1 cellular context compared by ENCODE assay signal in the genomic region with DNA sequence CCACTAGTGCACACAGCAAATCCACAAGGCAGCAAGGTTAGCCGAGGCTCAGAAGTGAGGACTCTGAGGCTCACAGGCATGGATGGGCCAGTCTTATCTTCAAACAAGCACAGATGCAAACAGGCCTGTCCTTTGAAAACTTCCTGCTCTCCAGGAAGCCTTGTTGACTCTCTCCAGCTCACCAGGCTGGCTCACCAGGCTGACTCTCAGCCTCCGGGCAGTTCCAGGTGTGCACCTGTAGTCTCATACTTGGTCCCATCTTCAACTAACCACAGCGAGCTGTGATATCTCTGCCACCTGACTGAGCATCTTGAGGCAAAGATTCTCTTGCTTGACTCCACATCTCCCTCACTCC.
TF ChIP-seq lines count a peak whose summit lies in the region.

No MANE protein-coding gene starts in this region.

TF ChIP-seq in HepG2, 621 proteins besides CTCF, POLR2A, EP300 and RAD21 (continued from another document and continues in another):
- TF ChIP-seq, protein P1, sequence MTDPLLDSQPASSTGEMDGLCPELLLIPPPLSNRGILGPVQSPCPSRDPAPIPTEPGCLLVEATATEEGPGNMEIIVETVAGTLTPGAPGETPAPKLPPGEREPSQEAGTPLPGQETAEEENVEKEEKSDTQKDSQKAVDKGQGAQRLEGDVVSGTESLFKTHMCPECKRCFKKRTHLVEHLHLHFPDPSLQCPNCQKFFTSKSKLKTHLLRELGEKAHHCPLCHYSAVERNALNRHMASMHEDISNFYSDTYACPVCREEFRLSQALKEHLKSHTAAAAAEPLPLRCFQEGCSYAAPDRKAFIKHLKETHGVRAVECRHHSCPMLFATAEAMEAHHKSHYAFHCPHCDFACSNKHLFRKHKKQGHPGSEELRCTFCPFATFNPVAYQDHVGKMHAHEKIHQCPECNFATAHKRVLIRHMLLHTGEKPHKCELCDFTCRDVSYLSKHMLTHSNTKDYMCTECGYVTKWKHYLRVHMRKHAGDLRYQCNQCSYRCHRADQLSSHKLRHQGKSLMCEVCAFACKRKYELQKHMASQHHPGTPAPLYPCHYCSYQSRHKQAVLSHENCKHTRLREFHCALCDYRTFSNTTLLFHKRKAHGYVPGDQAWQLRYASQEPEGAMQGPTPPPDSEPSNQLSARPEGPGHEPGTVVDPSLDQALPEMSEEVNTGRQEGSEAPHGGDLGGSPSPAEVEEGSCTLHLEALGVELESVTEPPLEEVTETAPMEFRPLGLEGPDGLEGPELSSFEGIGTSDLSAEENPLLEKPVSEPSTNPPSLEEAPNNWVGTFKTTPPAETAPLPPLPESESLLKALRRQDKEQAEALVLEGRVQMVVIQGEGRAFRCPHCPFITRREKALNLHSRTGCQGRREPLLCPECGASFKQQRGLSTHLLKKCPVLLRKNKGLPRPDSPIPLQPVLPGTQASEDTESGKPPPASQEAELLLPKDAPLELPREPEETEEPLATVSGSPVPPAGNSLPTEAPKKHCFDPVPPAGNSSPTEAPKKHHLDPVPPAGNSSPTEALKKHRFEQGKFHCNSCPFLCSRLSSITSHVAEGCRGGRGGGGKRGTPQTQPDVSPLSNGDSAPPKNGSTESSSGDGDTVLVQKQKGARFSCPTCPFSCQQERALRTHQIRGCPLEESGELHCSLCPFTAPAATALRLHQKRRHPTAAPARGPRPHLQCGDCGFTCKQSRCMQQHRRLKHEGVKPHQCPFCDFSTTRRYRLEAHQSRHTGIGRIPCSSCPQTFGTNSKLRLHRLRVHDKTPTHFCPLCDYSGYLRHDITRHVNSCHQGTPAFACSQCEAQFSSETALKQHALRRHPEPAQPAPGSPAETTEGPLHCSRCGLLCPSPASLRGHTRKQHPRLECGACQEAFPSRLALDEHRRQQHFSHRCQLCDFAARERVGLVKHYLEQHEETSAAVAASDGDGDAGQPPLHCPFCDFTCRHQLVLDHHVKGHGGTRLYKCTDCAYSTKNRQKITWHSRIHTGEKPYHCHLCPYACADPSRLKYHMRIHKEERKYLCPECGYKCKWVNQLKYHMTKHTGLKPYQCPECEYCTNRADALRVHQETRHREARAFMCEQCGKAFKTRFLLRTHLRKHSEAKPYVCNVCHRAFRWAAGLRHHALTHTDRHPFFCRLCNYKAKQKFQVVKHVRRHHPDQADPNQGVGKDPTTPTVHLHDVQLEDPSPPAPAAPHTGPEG (CRISPR knock-in tag; IDR thresholded peaks at IDR 0.05) = no peak
- TF ChIP-seq PRMT3 (CRISPR knock-in tag; IDR thresholded peaks at IDR 0.05; ENCODE audit: borderline replicate concordance, low read depth) (no peak), ZGPAT (CRISPR knock-in tag; IDR thresholded peaks at IDR 0.05) (no peak), PHF21A (CRISPR knock-in tag; IDR thresholded peaks at IDR 0.05) (no peak), SOX6 (IDR thresholded peaks at IDR 0.05) (no peak), SOX6 (CRISPR knock-in tag; IDR thresholded peaks at IDR 0.05) (peak; percentile 25; the same call in 1 of the 2 replicates), FLYWCH1 (CRISPR knock-in tag; IDR thresholded peaks at IDR 0.05) (no peak), BRD4 (CRISPR knock-in tag; IDR thresholded peaks at IDR 0.05) (no peak), MXD1 (CRISPR knock-in tag; IDR thresholded peaks at IDR 0.05) (no peak), ETV5 (CRISPR knock-in tag; IDR thresholded peaks at IDR 0.05; ENCODE audit: borderline replicate concordance) (peak; percentile 48; the same call in 1 of the 2 replicates), YY1 (IDR thresholded peaks at IDR 0.05; ENCODE audit: insufficient read depth, insufficient replicate concordance, low read depth, low read length) (no peak), ZNF879 (CRISPR knock-in tag; IDR thresholded peaks at IDR 0.05) (no peak), DNMT1 (CRISPR knock-in tag; IDR thresholded peaks at IDR 0.05) (no peak), RBAK (CRISPR knock-in tag; IDR thresholded peaks at IDR 0.05) (no peak), HOXA3 (CRISPR knock-in tag; IDR thresholded peaks at IDR 0.05) (peak; percentile 16; the same call in 1 of the 2 replicates), ZNF484 (CRISPR knock-in tag; IDR thresholded peaks at IDR 0.05; ENCODE audit: borderline replicate concordance, low read depth) (no peak), ZNF878 (CRISPR knock-in tag; IDR thresholded peaks at IDR 0.05) (no peak), ARID3A (IDR thresholded peaks at IDR 0.05; ENCODE audit: low read depth, low read length) (no peak), RARA (CRISPR knock-in tag; IDR thresholded peaks at IDR 0.05) (peak; percentile 76), TCF7 (IDR thresholded peaks at IDR 0.05; ENCODE audit: low read depth) (peak; percentile 42; the same call in 1 of the 2 replicates), ELF3 (CRISPR knock-in tag; IDR thresholded peaks at IDR 0.05) (peak; percentile 80), ZNF543 (CRISPR knock-in tag; IDR thresholded peaks at IDR 0.05) (no peak), FOXA1 (IDR thresholded peaks at IDR 0.05) (no peak), FOXA1 (CRISPR knock-in tag; IDR thresholded peaks at IDR 0.05) (peak; percentile 83), FUBP1 (CRISPR knock-in tag; IDR thresholded peaks at IDR 0.05; ENCODE audit: borderline replicate concordance) (no peak)
- TF ChIP-seq, protein P2, sequence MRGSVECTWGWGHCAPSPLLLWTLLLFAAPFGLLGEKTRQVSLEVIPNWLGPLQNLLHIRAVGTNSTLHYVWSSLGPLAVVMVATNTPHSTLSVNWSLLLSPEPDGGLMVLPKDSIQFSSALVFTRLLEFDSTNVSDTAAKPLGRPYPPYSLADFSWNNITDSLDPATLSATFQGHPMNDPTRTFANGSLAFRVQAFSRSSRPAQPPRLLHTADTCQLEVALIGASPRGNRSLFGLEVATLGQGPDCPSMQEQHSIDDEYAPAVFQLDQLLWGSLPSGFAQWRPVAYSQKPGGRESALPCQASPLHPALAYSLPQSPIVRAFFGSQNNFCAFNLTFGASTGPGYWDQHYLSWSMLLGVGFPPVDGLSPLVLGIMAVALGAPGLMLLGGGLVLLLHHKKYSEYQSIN (CRISPR knock-in tag; IDR thresholded peaks at IDR 0.05; ENCODE audit: borderline replicate concordance) = no peak
- TF ChIP-seq, protein P3, sequence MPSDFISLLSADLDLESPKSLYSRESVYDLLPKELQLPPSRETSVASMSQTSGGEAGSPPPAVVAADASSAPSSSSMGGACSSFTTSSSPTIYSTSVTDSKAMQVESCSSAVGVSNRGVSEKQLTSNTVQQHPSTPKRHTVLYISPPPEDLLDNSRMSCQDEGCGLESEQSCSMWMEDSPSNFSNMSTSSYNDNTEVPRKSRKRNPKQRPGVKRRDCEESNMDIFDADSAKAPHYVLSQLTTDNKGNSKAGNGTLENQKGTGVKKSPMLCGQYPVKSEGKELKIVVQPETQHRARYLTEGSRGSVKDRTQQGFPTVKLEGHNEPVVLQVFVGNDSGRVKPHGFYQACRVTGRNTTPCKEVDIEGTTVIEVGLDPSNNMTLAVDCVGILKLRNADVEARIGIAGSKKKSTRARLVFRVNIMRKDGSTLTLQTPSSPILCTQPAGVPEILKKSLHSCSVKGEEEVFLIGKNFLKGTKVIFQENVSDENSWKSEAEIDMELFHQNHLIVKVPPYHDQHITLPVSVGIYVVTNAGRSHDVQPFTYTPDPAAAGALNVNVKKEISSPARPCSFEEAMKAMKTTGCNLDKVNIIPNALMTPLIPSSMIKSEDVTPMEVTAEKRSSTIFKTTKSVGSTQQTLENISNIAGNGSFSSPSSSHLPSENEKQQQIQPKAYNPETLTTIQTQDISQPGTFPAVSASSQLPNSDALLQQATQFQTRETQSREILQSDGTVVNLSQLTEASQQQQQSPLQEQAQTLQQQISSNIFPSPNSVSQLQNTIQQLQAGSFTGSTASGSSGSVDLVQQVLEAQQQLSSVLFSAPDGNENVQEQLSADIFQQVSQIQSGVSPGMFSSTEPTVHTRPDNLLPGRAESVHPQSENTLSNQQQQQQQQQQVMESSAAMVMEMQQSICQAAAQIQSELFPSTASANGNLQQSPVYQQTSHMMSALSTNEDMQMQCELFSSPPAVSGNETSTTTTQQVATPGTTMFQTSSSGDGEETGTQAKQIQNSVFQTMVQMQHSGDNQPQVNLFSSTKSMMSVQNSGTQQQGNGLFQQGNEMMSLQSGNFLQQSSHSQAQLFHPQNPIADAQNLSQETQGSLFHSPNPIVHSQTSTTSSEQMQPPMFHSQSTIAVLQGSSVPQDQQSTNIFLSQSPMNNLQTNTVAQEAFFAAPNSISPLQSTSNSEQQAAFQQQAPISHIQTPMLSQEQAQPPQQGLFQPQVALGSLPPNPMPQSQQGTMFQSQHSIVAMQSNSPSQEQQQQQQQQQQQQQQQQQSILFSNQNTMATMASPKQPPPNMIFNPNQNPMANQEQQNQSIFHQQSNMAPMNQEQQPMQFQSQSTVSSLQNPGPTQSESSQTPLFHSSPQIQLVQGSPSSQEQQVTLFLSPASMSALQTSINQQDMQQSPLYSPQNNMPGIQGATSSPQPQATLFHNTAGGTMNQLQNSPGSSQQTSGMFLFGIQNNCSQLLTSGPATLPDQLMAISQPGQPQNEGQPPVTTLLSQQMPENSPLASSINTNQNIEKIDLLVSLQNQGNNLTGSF (CRISPR knock-in tag; IDR thresholded peaks at IDR 0.05) = no peak
- TF ChIP-seq, protein P4, sequence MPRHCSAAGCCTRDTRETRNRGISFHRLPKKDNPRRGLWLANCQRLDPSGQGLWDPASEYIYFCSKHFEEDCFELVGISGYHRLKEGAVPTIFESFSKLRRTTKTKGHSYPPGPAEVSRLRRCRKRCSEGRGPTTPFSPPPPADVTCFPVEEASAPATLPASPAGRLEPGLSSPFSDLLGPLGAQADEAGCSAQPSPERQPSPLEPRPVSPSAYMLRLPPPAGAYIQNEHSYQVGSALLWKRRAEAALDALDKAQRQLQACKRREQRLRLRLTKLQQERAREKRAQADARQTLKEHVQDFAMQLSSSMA (CRISPR knock-in tag; IDR thresholded peaks at IDR 0.05) = no peak
- TF ChIP-seq, protein P5, sequence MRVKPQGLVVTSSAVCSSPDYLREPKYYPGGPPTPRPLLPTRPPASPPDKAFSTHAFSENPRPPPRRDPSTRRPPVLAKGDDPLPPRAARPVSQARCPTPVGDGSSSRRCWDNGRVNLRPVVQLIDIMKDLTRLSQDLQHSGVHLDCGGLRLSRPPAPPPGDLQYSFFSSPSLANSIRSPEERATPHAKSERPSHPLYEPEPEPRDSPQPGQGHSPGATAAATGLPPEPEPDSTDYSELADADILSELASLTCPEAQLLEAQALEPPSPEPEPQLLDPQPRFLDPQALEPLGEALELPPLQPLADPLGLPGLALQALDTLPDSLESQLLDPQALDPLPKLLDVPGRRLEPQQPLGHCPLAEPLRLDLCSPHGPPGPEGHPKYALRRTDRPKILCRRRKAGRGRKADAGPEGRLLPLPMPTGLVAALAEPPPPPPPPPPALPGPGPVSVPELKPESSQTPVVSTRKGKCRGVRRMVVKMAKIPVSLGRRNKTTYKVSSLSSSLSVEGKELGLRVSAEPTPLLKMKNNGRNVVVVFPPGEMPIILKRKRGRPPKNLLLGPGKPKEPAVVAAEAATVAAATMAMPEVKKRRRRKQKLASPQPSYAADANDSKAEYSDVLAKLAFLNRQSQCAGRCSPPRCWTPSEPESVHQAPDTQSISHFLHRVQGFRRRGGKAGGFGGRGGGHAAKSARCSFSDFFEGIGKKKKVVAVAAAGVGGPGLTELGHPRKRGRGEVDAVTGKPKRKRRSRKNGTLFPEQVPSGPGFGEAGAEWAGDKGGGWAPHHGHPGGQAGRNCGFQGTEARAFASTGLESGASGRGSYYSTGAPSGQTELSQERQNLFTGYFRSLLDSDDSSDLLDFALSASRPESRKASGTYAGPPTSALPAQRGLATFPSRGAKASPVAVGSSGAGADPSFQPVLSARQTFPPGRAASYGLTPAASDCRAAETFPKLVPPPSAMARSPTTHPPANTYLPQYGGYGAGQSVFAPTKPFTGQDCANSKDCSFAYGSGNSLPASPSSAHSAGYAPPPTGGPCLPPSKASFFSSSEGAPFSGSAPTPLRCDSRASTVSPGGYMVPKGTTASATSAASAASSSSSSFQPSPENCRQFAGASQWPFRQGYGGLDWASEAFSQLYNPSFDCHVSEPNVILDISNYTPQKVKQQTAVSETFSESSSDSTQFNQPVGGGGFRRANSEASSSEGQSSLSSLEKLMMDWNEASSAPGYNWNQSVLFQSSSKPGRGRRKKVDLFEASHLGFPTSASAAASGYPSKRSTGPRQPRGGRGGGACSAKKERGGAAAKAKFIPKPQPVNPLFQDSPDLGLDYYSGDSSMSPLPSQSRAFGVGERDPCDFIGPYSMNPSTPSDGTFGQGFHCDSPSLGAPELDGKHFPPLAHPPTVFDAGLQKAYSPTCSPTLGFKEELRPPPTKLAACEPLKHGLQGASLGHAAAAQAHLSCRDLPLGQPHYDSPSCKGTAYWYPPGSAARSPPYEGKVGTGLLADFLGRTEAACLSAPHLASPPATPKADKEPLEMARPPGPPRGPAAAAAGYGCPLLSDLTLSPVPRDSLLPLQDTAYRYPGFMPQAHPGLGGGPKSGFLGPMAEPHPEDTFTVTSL (CRISPR knock-in tag; IDR thresholded peaks at IDR 0.05; ENCODE audit: borderline replicate concordance) = peak; percentile 47; the same call in 1 of the 2 replicates
